ENCODE assay signal across 15 cellular contexts in the genomic region with DNA sequence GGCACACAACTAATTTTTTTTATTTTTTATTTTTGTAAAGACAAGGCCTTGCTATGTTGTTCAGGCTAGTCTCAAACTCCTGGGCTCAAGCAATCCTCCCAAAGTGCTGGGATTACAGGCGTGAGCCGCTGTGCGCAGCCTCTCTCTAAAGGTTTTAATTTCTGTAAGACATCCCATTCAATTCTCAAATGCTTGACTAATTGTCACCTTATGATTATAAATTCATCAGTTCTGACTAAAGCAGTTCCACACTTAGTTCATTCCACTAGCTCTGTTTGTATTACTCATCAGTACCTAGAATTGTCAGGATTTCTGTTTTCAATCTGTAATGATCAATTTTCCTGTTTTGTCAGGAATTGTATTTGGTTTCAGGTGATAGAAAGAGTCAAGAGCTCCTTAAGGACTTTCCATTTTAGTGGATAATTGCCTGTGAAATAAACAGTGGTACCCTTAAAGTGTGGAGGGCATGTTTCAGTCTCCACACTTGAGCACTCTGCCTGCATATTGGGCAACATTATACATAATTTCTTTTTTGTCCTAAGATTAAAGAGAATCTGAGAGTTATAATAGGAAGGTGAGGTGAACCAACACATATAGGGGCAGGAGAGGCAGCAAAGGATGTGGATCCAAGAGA. TPM values are rescaled to one million over a fixed set of nuclear protein-coding genes. Genes with fewer than 3 reads are reported as not detected.
DNase-seq lines count a peak whose midpoint lies in the region; ATAC-seq lines count a peak whose summit lies in the region.
"Had no signal": no experiment of that assay in that cellular context is flagged by ENCODE, and none has a peak within 500 bp of the region (broad histone marks: within the 10 kb centered on the region; RNA-seq: fewer than 3 reads in every experiment).

No MANE protein-coding gene starts in this region.

- no peak overlapping the region for H3K27ac Mint-ChIP-seq in activated CD4-positive, alpha-beta memory T cell treated with anti-CD3 and anti-CD28 coated beads for 36 hours
- H3K27ac Mint-ChIP-seq in activated CD4-positive, alpha-beta memory T cell treated with anti-CD3 and anti-CD28 coated beads, Interleukin-2, amount 10 ng/mL, durations not matched to agents 7 days and 5 days = no peak overlapping the region
- peak overlapping the region; percentile 79 for H3K27ac Mint-ChIP-seq in activated T-helper 17 cell treated with anti-CD3 and anti-CD28 coated beads, Interleukin-2, amount 50 U/mL, for 72 hours
- H3K27ac Mint-ChIP-seq: CD4-positive, CD25-positive, alpha-beta regulatory T cell; CD8-positive, alpha-beta memory T cell; H9 had no signal

- peaks cover 27% of the 10 kb centered on the region for H3K36me3 Mint-ChIP-seq in activated CD4-positive, alpha-beta memory T cell treated with anti-CD3 and anti-CD28 coated beads for 36 hours
- H3K36me3 Mint-ChIP-seq in activated CD4-positive, alpha-beta memory T cell treated with anti-CD3 and anti-CD28 coated beads, Interleukin-2, amount 10 ng/mL, durations not matched to agents 7 days and 5 days (ENCODE audit: low read depth) = peaks cover 28% of the 10 kb centered on the region
- peaks cover 91% of the 10 kb centered on the region for H3K36me3 Mint-ChIP-seq in activated T-helper 17 cell treated with anti-CD3 and anti-CD28 coated beads, Interleukin-2, amount 50 U/mL, for 72 hours (ENCODE audit: low read depth)

- peak; percentile 79 for ATAC-seq in activated T-helper 17 cell treated with anti-CD3 and anti-CD28 coated beads, Interleukin-2, amount 50 U/mL, for 72 hours (replicated peaks)

- no peaks in the 10 kb centered on the region for H3K9me3 Mint-ChIP-seq in activated CD4-positive, alpha-beta memory T cell treated with anti-CD3 and anti-CD28 coated beads for 36 hours
- no peaks in the 10 kb centered on the region for H3K9me3 Mint-ChIP-seq in activated CD4-positive, alpha-beta memory T cell treated with anti-CD3 and anti-CD28 coated beads, Interleukin-2, amount 10 ng/mL, durations not matched to agents 7 days and 5 days
- H3K9me3 Mint-ChIP-seq in activated T-helper 17 cell treated with anti-CD3 and anti-CD28 coated beads, Interleukin-2, amount 50 U/mL, for 72 hours = no peaks in the 10 kb centered on the region
- H3K9me3 Mint-ChIP-seq: CD4-positive, CD25-positive, alpha-beta regulatory T cell; CD8-positive, alpha-beta memory T cell; H9; IgD-negative memory B cell had no signal

- no peaks in the 10 kb centered on the region for H3K27me3 Mint-ChIP-seq in activated CD4-positive, alpha-beta memory T cell treated with anti-CD3 and anti-CD28 coated beads for 36 hours
- no peaks in the 10 kb centered on the region for H3K27me3 Mint-ChIP-seq in activated CD4-positive, alpha-beta memory T cell treated with anti-CD3 and anti-CD28 coated beads, Interleukin-2, amount 10 ng/mL, durations not matched to agents 7 days and 5 days
- H3K27me3 Mint-ChIP-seq in activated T-helper 17 cell treated with anti-CD3 and anti-CD28 coated beads, Interleukin-2, amount 50 U/mL, for 72 hours = no peaks in the 10 kb centered on the region
- H3K27me3 Mint-ChIP-seq: CD4-positive, CD25-positive, alpha-beta regulatory T cell; CD8-positive, alpha-beta memory T cell; IgD-negative memory B cell had no signal

- DNase-seq in activated CD4-positive, alpha-beta memory T cell treated with anti-CD3 and anti-CD28 coated beads for 36 hours = peak; percentile 36
- DNase-seq in activated CD4-positive, alpha-beta memory T cell treated with anti-CD3 and anti-CD28 coated beads, Interleukin-2, amount 10 ng/mL, durations not matched to agents 7 days and 5 days = no peak
- peak; percentile 19 for DNase-seq in stimulated activated CD4-positive, alpha-beta T cell treated with anti-CD3 and anti-CD28 coated beads, Interleukin-1b, Interleukin-23, amount 100 ng/mL, for 48 hours
- DNase-seq in stimulated activated CD4-positive, alpha-beta T cell treated with anti-CD3 and anti-CD28 coated beads, Interleukin-4, amount 100 ng/mL, for 24 hours = no peak
- no peak for DNase-seq in NCI-H1930 (lab: John Stamatoyannopoulos, UW)
- DNase-seq: ACHN; BE2C; C1 segment of cervical spinal cord; CD4-positive, CD25-positive, alpha-beta regulatory T cell; CD8-positive, alpha-beta memory T cell; COR-L47; GF-D8; H9 had no signal

- intact Hi-C loops in activated CD4-positive, alpha-beta memory T cell treated with anti-CD3 and anti-CD28 coated beads for 36 hours (cut with micrococcal nuclease) = no loop called here

- peaks cover 11% of the 10 kb centered on the region for H3K4me1 Mint-ChIP-seq in activated CD4-positive, alpha-beta memory T cell treated with anti-CD3 and anti-CD28 coated beads for 36 hours (ENCODE audit: low read depth)
- H3K4me1 Mint-ChIP-seq in activated CD4-positive, alpha-beta memory T cell treated with anti-CD3 and anti-CD28 coated beads, Interleukin-2, amount 10 ng/mL, durations not matched to agents 7 days and 5 days = no peaks in the 10 kb centered on the region
- no peaks in the 10 kb centered on the region for H3K4me1 Mint-ChIP-seq in activated T-helper 17 cell treated with anti-CD3 and anti-CD28 coated beads, Interleukin-2, amount 50 U/mL, for 72 hours
- H3K4me1 Mint-ChIP-seq: CD8-positive, alpha-beta memory T cell; H9; IgD-negative memory B cell had no signal

- POLR2A ChIA-PET in activated CD4-positive, alpha-beta memory T cell treated with anti-CD3 and anti-CD28 coated beads for 36 hours (lab: Charles Lee) = no interaction called here
- POLR2A ChIA-PET in activated CD4-positive, alpha-beta memory T cell treated with anti-CD3 and anti-CD28 coated beads, Interleukin-2, amount 10 ng/mL, durations not matched to agents 7 days and 5 days (lab: Charles Lee) = no interaction called here

- CTCF ChIA-PET in activated CD4-positive, alpha-beta memory T cell treated with anti-CD3 and anti-CD28 coated beads for 36 hours (lab: Charles Lee) = interaction anchor here (1.0 kb wide), 1 partner anchor 47 kb away, joined by 3 read pairs; no protein-coding TSS in a partner anchor
- CTCF ChIA-PET in activated CD4-positive, alpha-beta memory T cell treated with anti-CD3 and anti-CD28 coated beads, Interleukin-2, amount 10 ng/mL, durations not matched to agents 7 days and 5 days (lab: Charles Lee) = no interaction called here

- no peak overlapping the region for H3K4me3 Mint-ChIP-seq in activated CD4-positive, alpha-beta memory T cell treated with anti-CD3 and anti-CD28 coated beads for 36 hours
- no peak overlapping the region for H3K4me3 Mint-ChIP-seq in activated CD4-positive, alpha-beta memory T cell treated with anti-CD3 and anti-CD28 coated beads, Interleukin-2, amount 10 ng/mL, durations not matched to agents 7 days and 5 days
- H3K4me3 Mint-ChIP-seq in activated T-helper 17 cell treated with anti-CD3 and anti-CD28 coated beads, Interleukin-2, amount 50 U/mL, for 72 hours = no peak overlapping the region
- H3K4me3 Mint-ChIP-seq: CD4-positive, CD25-positive, alpha-beta regulatory T cell; CD8-positive, alpha-beta memory T cell; H9; IgD-negative memory B cell had no signal

RNA-seq across cellular contexts. Expression of a gene that starts 27.6 kb away (rescaled TPM):
- total RNA-seq in activated CD4-positive, alpha-beta memory T cell treated with anti-CD3 and anti-CD28 coated beads for 36 hours = 10 to 100 TPM; 30.1 to 32.7 TPM
- total RNA-seq in activated CD4-positive, alpha-beta memory T cell treated with anti-CD3 and anti-CD28 coated beads, Interleukin-2, amount 10 ng/mL, durations not matched to agents 7 days and 5 days = 10 to 100 TPM; 25.0 to 27.1 TPM
- 10 to 100 TPM; 20.9 to 26.0 TPM for total RNA-seq in activated T-helper 17 cell treated with anti-CD3 and anti-CD28 coated beads, Interleukin-2, amount 50 U/mL, for 72 hours

RNA-seq across cellular contexts. Expression of a gene that starts 27.6 kb away (rescaled TPM):
- 1 to 10 TPM; 9.3 to 9.5 TPM for total RNA-seq in activated CD4-positive, alpha-beta memory T cell treated with anti-CD3 and anti-CD28 coated beads for 36 hours
- total RNA-seq in activated CD4-positive, alpha-beta memory T cell treated with anti-CD3 and anti-CD28 coated beads, Interleukin-2, amount 10 ng/mL, durations not matched to agents 7 days and 5 days = 1 to 10 TPM; 4.0 to 4.3 TPM
- total RNA-seq in activated T-helper 17 cell treated with anti-CD3 and anti-CD28 coated beads, Interleukin-2, amount 50 U/mL, for 72 hours = 1 to 10 TPM; 4.8 to 8.4 TPM

Comparison
In these comparisons a context has a peak if more than half of its experiments do, and no peak if none do; other contexts are left out.
1. DNase-seq: peak in activated CD4-positive, alpha-beta memory T cell treated with anti-CD3 and anti-CD28 coated beads for 36 hours (single experiment) and stimulated activated CD4-positive, alpha-beta T cell treated with anti-CD3 and anti-CD28 coated beads, Interleukin-1b, Interleukin-23, amount 100 ng/mL, for 48 hours (single experiment); none in activated CD4-positive, alpha-beta memory T cell treated with anti-CD3 and anti-CD28 coated beads, Interleukin-2, amount 10 ng/mL, durations not matched to agents 7 days and 5 days (single experiment), stimulated activated CD4-positive, alpha-beta T cell treated with anti-CD3 and anti-CD28 coated beads, Interleukin-4, amount 100 ng/mL, for 24 hours (single experiment) and NCI-H1930 (0 of 2).